In genomic region chr7:34296663-34297062, GRCh38 we compare ENCODE assay signal across 1 cellular context.
TF ChIP-seq lines count a peak whose summit lies in the region.

No MANE protein-coding gene starts in this region.

TF ChIP-seq in SK-N-SH, 30 proteins besides CTCF, POLR2A, EP300 and RAD21 (continued from another document):
- TF ChIP-seq FOSL2 (IDR thresholded peaks at IDR 0.05; ENCODE audit: borderline replicate concordance, low read depth) (peak; percentile 53; the same call in 1 of the 2 replicates), NFIC (IDR thresholded peaks at IDR 0.05; ENCODE audit: borderline replicate concordance) (peak; percentile 24; the same call in 1 of the 2 replicates), TCF12 (IDR thresholded peaks at IDR 0.05) (no peak), IRF3 (IDR thresholded peaks at IDR 0.05; ENCODE audit: low read depth, low read length) (no peak), RCOR1 (IDR thresholded peaks at IDR 0.05; ENCODE audit: low read length) (no peak), TEAD4 (IDR thresholded peaks at IDR 0.05; ENCODE audit: borderline replicate concordance, insufficient read depth) (no peak; the same call in 1 of the 2 replicates), ELF1 (IDR thresholded peaks at IDR 0.05) (no peak), TAF1 (IDR thresholded peaks at IDR 0.05; ENCODE audit: borderline replicate concordance, low read depth, low read length) (no peak), FOXJ3 (CRISPR knock-in tag; IDR thresholded peaks at IDR 0.05) (no peak), GABPA (IDR thresholded peaks at IDR 0.05; ENCODE audit: low read depth) (no peak), CHD2 (IDR thresholded peaks at IDR 0.05; ENCODE audit: low read length, partially characterized antibody) (no peak), MXI1 (IDR thresholded peaks at IDR 0.05; ENCODE audit: low read depth, low read length) (no peak)
- TF ChIP-seq, protein P1, sequence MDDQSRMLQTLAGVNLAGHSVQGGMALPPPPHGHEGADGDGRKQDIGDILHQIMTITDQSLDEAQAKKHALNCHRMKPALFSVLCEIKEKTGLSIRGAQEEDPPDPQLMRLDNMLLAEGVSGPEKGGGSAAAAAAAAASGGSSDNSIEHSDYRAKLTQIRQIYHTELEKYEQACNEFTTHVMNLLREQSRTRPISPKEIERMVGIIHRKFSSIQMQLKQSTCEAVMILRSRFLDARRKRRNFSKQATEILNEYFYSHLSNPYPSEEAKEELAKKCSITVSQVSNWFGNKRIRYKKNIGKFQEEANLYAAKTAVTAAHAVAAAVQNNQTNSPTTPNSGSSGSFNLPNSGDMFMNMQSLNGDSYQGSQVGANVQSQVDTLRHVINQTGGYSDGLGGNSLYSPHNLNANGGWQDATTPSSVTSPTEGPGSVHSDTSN (IDR thresholded peaks at IDR 0.05), result peak; percentile 10; the same call in 1 of the 2 replicates
- TF ChIP-seq, protein P2, sequence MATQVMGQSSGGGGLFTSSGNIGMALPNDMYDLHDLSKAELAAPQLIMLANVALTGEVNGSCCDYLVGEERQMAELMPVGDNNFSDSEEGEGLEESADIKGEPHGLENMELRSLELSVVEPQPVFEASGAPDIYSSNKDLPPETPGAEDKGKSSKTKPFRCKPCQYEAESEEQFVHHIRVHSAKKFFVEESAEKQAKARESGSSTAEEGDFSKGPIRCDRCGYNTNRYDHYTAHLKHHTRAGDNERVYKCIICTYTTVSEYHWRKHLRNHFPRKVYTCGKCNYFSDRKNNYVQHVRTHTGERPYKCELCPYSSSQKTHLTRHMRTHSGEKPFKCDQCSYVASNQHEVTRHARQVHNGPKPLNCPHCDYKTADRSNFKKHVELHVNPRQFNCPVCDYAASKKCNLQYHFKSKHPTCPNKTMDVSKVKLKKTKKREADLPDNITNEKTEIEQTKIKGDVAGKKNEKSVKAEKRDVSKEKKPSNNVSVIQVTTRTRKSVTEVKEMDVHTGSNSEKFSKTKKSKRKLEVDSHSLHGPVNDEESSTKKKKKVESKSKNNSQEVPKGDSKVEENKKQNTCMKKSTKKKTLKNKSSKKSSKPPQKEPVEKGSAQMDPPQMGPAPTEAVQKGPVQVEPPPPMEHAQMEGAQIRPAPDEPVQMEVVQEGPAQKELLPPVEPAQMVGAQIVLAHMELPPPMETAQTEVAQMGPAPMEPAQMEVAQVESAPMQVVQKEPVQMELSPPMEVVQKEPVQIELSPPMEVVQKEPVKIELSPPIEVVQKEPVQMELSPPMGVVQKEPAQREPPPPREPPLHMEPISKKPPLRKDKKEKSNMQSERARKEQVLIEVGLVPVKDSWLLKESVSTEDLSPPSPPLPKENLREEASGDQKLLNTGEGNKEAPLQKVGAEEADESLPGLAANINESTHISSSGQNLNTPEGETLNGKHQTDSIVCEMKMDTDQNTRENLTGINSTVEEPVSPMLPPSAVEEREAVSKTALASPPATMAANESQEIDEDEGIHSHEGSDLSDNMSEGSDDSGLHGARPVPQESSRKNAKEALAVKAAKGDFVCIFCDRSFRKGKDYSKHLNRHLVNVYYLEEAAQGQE (IDR thresholded peaks at IDR 0.05; ENCODE audit: low read depth, low read length), result no peak
- TF ChIP-seq, protein P3, sequence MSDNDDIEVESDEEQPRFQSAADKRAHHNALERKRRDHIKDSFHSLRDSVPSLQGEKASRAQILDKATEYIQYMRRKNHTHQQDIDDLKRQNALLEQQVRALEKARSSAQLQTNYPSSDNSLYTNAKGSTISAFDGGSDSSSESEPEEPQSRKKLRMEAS (IDR thresholded peaks at IDR 0.05; ENCODE audit: low read depth), result 0 out of 2 replicates have a peak, but pooled peaks have one; percentile 42
